In the genomic region with DNA sequence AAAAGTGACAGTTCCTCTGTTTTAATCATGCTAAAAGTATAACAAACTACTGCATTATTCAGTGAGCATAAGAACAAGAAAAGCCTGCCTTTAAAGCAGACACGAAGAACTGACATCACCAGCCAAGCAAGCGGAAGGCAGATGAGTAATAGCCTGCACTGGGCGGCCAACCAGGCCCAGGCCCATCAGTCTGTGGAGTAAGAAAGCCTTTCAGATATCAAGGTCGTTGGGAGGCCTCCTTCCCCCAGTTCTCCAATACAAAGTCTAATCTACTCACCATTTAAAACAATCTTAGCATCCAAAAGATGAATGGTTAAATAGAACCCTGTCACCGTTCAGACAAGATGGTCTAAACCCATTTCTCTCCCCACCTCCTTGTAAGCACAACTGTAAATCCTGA, we compare ENCODE assay signal across 8 cellular contexts.
DNase-seq lines count a peak whose midpoint lies in the region; ATAC-seq and TF ChIP-seq lines count a peak whose summit lies in the region.

No MANE protein-coding gene starts in this region.

- H3K27me3 ChIP-seq in tibial artery: no peaks in the 10 kb centered on the region
- no peaks in the 10 kb centered on the region for H3K27me3 ChIP-seq in Caco-2 (replicated peaks; ENCODE audit: control insufficient read depth, insufficient read depth, low read length)
- H3K27me3 ChIP-seq in H7 (ENCODE audit: control insufficient read depth, insufficient read depth, low read length): no peaks in the 10 kb centered on the region; the same call in 1 of the 2 replicates

- no peak for ATAC-seq in activated CD8-positive, alpha-beta T cell treated with anti-CD3 and anti-CD28 coated beads, Interleukin-2, amount 10 ng/mL, durations not matched to agents 7 days and 5 days

- DNase-seq in HS-5 (ENCODE audit: low read depth) (peak; percentile 61), cerebellar cortex (ENCODE audit: low spot score) (peak; percentile 69), lower leg skin (ENCODE audit: low spot score in 2 of 2) (peak; percentile 71 to 92), tibial artery (peak; percentile 83 to 92), Caco-2 (no peak), H7 (no peak)
- no peak for DNase-seq in activated CD8-positive, alpha-beta T cell treated with anti-CD3 and anti-CD28 coated beads, Interleukin-2, amount 10 ng/mL, durations not matched to agents 7 days and 5 days

- POLR2A ChIA-PET in Caco-2 (lab: Charles Lee): no interaction called here
- POLR2A ChIA-PET in activated CD8-positive, alpha-beta T cell treated with anti-CD3 and anti-CD28 coated beads, Interleukin-2, amount 10 ng/mL, durations not matched to agents 7 days and 5 days (lab: Charles Lee): no interaction called here

- CTCF ChIA-PET in Caco-2 (lab: Charles Lee): interaction anchor here (1.0 to 1.4 kb wide), 10 partner anchors 17 to 281 kb away, joined by 3 to 64 read pairs (median 4); partner anchors contain the start of genes LPIN3 and ZHX3
- CTCF ChIA-PET in activated CD8-positive, alpha-beta T cell treated with anti-CD3 and anti-CD28 coated beads, Interleukin-2, amount 10 ng/mL, durations not matched to agents 7 days and 5 days (lab: Charles Lee): interaction anchor here (1.3 to 1.4 kb wide), 2 partner anchors 90 to 115 kb away, joined by 5 to 7 read pairs; no protein-coding TSS in a partner anchor

- H3K9me3 Mint-ChIP-seq in Caco-2 (ENCODE audit: unreplicated experiment): no peaks in the 10 kb centered on the region
- no peaks in the 10 kb centered on the region for H3K9me3 Mint-ChIP-seq in activated CD8-positive, alpha-beta T cell treated with anti-CD3 and anti-CD28 coated beads, Interleukin-2, amount 10 ng/mL, durations not matched to agents 7 days and 5 days (ENCODE audit: insufficient read depth)

- no peak overlapping the region for H3K4me3 Mint-ChIP-seq in Caco-2 (ENCODE audit: unreplicated experiment)
- no peak overlapping the region for H3K4me3 Mint-ChIP-seq in activated CD8-positive, alpha-beta T cell treated with anti-CD3 and anti-CD28 coated beads, Interleukin-2, amount 10 ng/mL, durations not matched to agents 7 days and 5 days

- H3K4me3 ChIP-seq in lower leg skin (ENCODE audit: low read depth, poor library complexity, severe bottlenecking) (no peak overlapping the region), tibial artery (peak overlapping the region in 1 of 2 donors; percentile 1), Caco-2 (ENCODE audit: low read depth, low read length) (no peak overlapping the region), H7 (ENCODE audit: insufficient read depth, low read depth, low read length) (no peak overlapping the region)

- no peaks in the 10 kb centered on the region for H3K27me3 Mint-ChIP-seq in Caco-2 (ENCODE audit: insufficient read depth, unreplicated experiment)
- no peaks in the 10 kb centered on the region for H3K27me3 Mint-ChIP-seq in activated CD8-positive, alpha-beta T cell treated with anti-CD3 and anti-CD28 coated beads, Interleukin-2, amount 10 ng/mL, durations not matched to agents 7 days and 5 days (ENCODE audit: low read depth)

- no peak overlapping the region for H3K27ac Mint-ChIP-seq in Caco-2 (ENCODE audit: unreplicated experiment)
- H3K27ac Mint-ChIP-seq in activated CD8-positive, alpha-beta T cell treated with anti-CD3 and anti-CD28 coated beads, Interleukin-2, amount 10 ng/mL, durations not matched to agents 7 days and 5 days: no peak overlapping the region

- H3K36me3 Mint-ChIP-seq in Caco-2 (ENCODE audit: insufficient read depth, unreplicated experiment): no peaks in the 10 kb centered on the region
- H3K36me3 Mint-ChIP-seq in activated CD8-positive, alpha-beta T cell treated with anti-CD3 and anti-CD28 coated beads, Interleukin-2, amount 10 ng/mL, durations not matched to agents 7 days and 5 days (ENCODE audit: low read depth): no peaks in the 10 kb centered on the region

- H3K27ac ChIP-seq in C4-2B (0 out of 2 replicates have a peak overlapping the region, but pooled peaks have one; percentile 13), tibial artery (peak overlapping the region; percentile 86 to 90)

- no peaks in the 10 kb centered on the region for H3K4me1 Mint-ChIP-seq in Caco-2 (ENCODE audit: low read depth, unreplicated experiment)
- peaks cover 20% of the 10 kb centered on the region for H3K4me1 Mint-ChIP-seq in activated CD8-positive, alpha-beta T cell treated with anti-CD3 and anti-CD28 coated beads, Interleukin-2, amount 10 ng/mL, durations not matched to agents 7 days and 5 days (ENCODE audit: low read depth)

- 19 to 26% methylated on average over 5 of the region's 5 CpGs for WGBS in lower leg skin, 2 donors

- no TSS peak for BruUV-seq in Caco-2 (replicated peaks; lab: Mats Ljungman, UMichigan)

- H3K36me3 ChIP-seq in tibial artery (no peaks in the 10 kb centered on the region), Caco-2 (ENCODE audit: control insufficient read depth, insufficient read depth, low read length) (no peaks in the 10 kb centered on the region), H7 (replicated peaks; ENCODE audit: control insufficient read depth, insufficient read depth, low read length) (no peaks in the 10 kb centered on the region)

- H3K4me1 ChIP-seq in tibial artery (peaks cover 10 to 94% (median 63%) of the 10 kb centered on the region in 4 donors), Caco-2 (no peaks in the 10 kb centered on the region)

- intact Hi-C loops in lower leg skin (cut with DNase I; ENCODE audit: low total_unique reads) (loop anchor here (10.0 kb wide), 1 partner anchor 75 kb away; no protein-coding TSS in a partner anchor), tibial artery (cut with DNase I; ENCODE audit: low total_unique reads) (loop anchor here (2.0 to 5.0 kb wide), 3 partner anchors 17 to 78 kb away; no protein-coding TSS in a partner anchor), Caco-2 (cut with micrococcal nuclease; ENCODE audit: unreplicated experiment) (loop anchor here (1.0 to 2.0 kb wide), 2 partner anchors 67 to 91 kb away; partner anchors contain the start of genes LPIN3 and ZHX3)

- no peaks in the 10 kb centered on the region for H3K9me3 ChIP-seq in tibial artery
- no peaks in the 10 kb centered on the region for H3K9me3 ChIP-seq in Caco-2

- TF ChIP-seq CTCF in C4-2B (conservative IDR thresholded peaks at IDR 0.05): no peak
- no peak for TF ChIP-seq CTCF in lower leg skin (IDR thresholded peaks at IDR 0.05)
- TF ChIP-seq CTCF in tibial artery (IDR thresholded peaks at IDR 0.05): no peak
- no peak for TF ChIP-seq CTCF in Caco-2 (IDR thresholded peaks at IDR 0.05; ENCODE audit: insufficient read depth in 1 of 2, low read depth in 1 of 2, low read length in 1 of 2, severe bottlenecking in 1 of 2, unreplicated experiment in 1 of 2)

- no peak for TF ChIP-seq POLR2A in lower leg skin (IDR thresholded peaks at IDR 0.05)

Comparison
In these comparisons a context has a peak if more than half of its experiments do, and no peak if none do; other contexts are left out.
1. DNase-seq: peak in HS-5 (single experiment), cerebellar cortex (single experiment), lower leg skin (2 of 2) and tibial artery (2 of 2); none in Caco-2 (0 of 2), H7 (single experiment) and activated CD8-positive, alpha-beta T cell treated with anti-CD3 and anti-CD28 coated beads, Interleukin-2, amount 10 ng/mL, durations not matched to agents 7 days and 5 days (single experiment).